In genomic region chr6:44263357-44264100, GRCh38 we compare ENCODE assay signal across 7 cellular contexts. TPM values are rescaled to one million over a fixed set of nuclear protein-coding genes. Genes with fewer than 3 reads are reported as not detected.
DNase-seq lines count a peak whose midpoint lies in the region; ATAC-seq and TF ChIP-seq lines count a peak whose summit lies in the region.

No MANE protein-coding gene starts in this region.

- CTCF ChIA-PET in OCI-LY7 (lab: Charles Lee; ENCODE audit: unreplicated experiment), result interaction anchor here (0.6 to 1.0 kb wide), 2 partner anchors 18 to 29 kb away, joined by 3 to 4 read pairs; no protein-coding TSS in a partner anchor
- CTCF ChIA-PET in A673 (lab: Charles Lee), result no interaction called here

- H3K36me3 ChIP-seq in OCI-LY7 (ENCODE audit: insufficient read depth, low read length) (peaks cover 47% of the 10 kb centered on the region), duodenal mucosa (ENCODE audit: control insufficient read depth in 1 of 2, insufficient read depth in 2 of 2, low read length in 2 of 2) (peaks cover 13 to 25% of the 10 kb centered on the region in 2 donors), A673 (ENCODE audit: insufficient read depth, low read length, poor library complexity, severe bottlenecking) (peaks cover 2% of the 10 kb centered on the region)

- no peak overlapping the region for H2AFZ ChIP-seq in OCI-LY7 (ENCODE audit: low read length)

- H3K4me3 ChIP-seq in OCI-LY7 (ENCODE audit: low read depth, low read length, poor library complexity, severe bottlenecking) (peak overlapping the region; percentile 86), duodenal mucosa (ENCODE audit: low read depth in 1 of 2, low read length in 2 of 2) (peak overlapping the region; percentile 90 to 96), A673 (ENCODE audit: low read depth, low read length, poor library complexity, severe bottlenecking) (no peak overlapping the region)

- TF ChIP-seq CTCF in OCI-LY7 (conservative IDR thresholded peaks at IDR 0.05; ENCODE audit: low read length) (no peak), nephron progenitor cell (IDR thresholded peaks at IDR 0.05) (no peak), A673 (conservative IDR thresholded peaks at IDR 0.05; ENCODE audit: low read depth, low read length) (no peak)

- H3K9ac ChIP-seq in duodenal mucosa (ENCODE audit: low read depth in 1 of 2, low read length in 2 of 2), result peak overlapping the region; percentile 92 to 97

- H3K36me3 Mint-ChIP-seq in nephron progenitor cell (ENCODE audit: low read depth), result peaks cover 7% of the 10 kb centered on the region

- peak overlapping the region; percentile 96 for H3K4me2 ChIP-seq in OCI-LY7 (ENCODE audit: low read length)

- no peaks in the 10 kb centered on the region for H3K9me3 Mint-ChIP-seq in nephron progenitor cell

- H3K27ac Mint-ChIP-seq in nephron progenitor cell, result no peak overlapping the region

- H3K27me3 ChIP-seq in duodenal mucosa (ENCODE audit: control insufficient read depth in 1 of 2, insufficient read depth in 2 of 2, low read length in 2 of 2) (peaks cover 2 to 4% of the 10 kb centered on the region in 2 donors), A673 (replicated peaks; ENCODE audit: insufficient read depth, low read depth, low read length, poor library complexity) (no peaks in the 10 kb centered on the region)

- no peaks in the 10 kb centered on the region for H4K20me1 ChIP-seq in OCI-LY7 (ENCODE audit: insufficient read depth, low read length)

- peak overlapping the region; percentile 92 for H3K4me3 Mint-ChIP-seq in nephron progenitor cell

- intact Hi-C loops in OCI-LY7 (cut with micrococcal nuclease; ENCODE audit: unreplicated experiment), result loop anchor here (1.0 to 2.0 kb wide), 2 partner anchors 17 to 39 kb away; no protein-coding TSS in a partner anchor
- intact Hi-C loops in A673 (cut with micrococcal nuclease; ENCODE audit: unreplicated experiment), result no loop called here

- ATAC-seq in GM18907 (IDR thresholded peaks at IDR 0.05; ENCODE audit: unreplicated experiment) (peak; percentile 16), GM18861 (IDR thresholded peaks at IDR 0.05; ENCODE audit: unreplicated experiment) (no peak)

- H3K79me2 ChIP-seq in OCI-LY7 (ENCODE audit: insufficient read depth, low read depth, low read length), result peaks cover 41% of the 10 kb centered on the region

- no peaks in the 10 kb centered on the region for H3K9me3 ChIP-seq in OCI-LY7 (ENCODE audit: low read length)
- H3K9me3 ChIP-seq in duodenal mucosa (ENCODE audit: control insufficient read depth in 1 of 2, low read length in 2 of 2), result no peaks in the 10 kb centered on the region
- H3K9me3 ChIP-seq in A673 (ENCODE audit: low read depth, low read length, poor library complexity, severe bottlenecking), result no peaks in the 10 kb centered on the region

- DNase-seq in OCI-LY7 (ENCODE audit: low spot score) (peak; percentile 40), nephron progenitor cell (peak; percentile 42), A673 (ENCODE audit: low spot score) (no peak), HCEC 1CT (no peak)

- BruUV-seq in OCI-LY7 (replicated peaks; lab: Mats Ljungman, UMichigan), result no TSS peak
- no TSS peak for BruUV-seq in A673 (replicated peaks; lab: Mats Ljungman, UMichigan)

- no peaks in the 10 kb centered on the region for H3K9me2 ChIP-seq in OCI-LY7 (ENCODE audit: insufficient read depth, low read length)

- H3K27ac ChIP-seq in OCI-LY7 (ENCODE audit: low read depth, low read length, poor library complexity, severe bottlenecking) (peak overlapping the region; percentile 85), duodenal mucosa (ENCODE audit: low read depth, low read length) (peak overlapping the region; percentile 33), A673 (ENCODE audit: low read depth, low read length, poor library complexity, severe bottlenecking) (no peak overlapping the region)

- POLR2A ChIA-PET in OCI-LY7 (lab: Charles Lee) (interaction anchor here (1.0 to 4.3 kb wide), 2 partner anchors 16 to 18 kb away, joined by 3 to 22 read pairs; partner anchors contain the start of gene HSP90AB1), A673 (lab: Charles Lee; ENCODE audit: low non-redundant PET) (no interaction called here)

- H3K27me3 Mint-ChIP-seq in nephron progenitor cell (ENCODE audit: low read depth, poor library complexity), result peaks cover 2% of the 10 kb centered on the region

- H3K4me1 ChIP-seq in OCI-LY7 (ENCODE audit: insufficient read depth, low read length, poor library complexity, severe bottlenecking) (peaks cover 58% of the 10 kb centered on the region), duodenal mucosa (ENCODE audit: control insufficient read depth in 1 of 2, insufficient read depth in 2 of 2, low read length in 2 of 2) (peaks cover 26 to 37% of the 10 kb centered on the region in 2 donors), A673 (ENCODE audit: insufficient read depth, low read length, poor library complexity, severe bottlenecking) (peaks cover 20% of the 10 kb centered on the region)

- H3K4me1 Mint-ChIP-seq in nephron progenitor cell, result peaks cover 63% of the 10 kb centered on the region

RNA-seq across cellular contexts. Expression of gene NFKBIE, which starts 1.8 kb away (rescaled TPM):
- total RNA-seq in OCI-LY7 (2014; rRNA removed; shearing (Covaris generic)), result 27.5 and 43.1 TPM in 2 replicates
- total RNA-seq in OCI-LY7 (2022) (22.4 and 24.8 TPM in 2 replicates), A673 (2021) (5.2 and 10.5 TPM in 2 replicates)

RNA-seq across cellular contexts. Expression of gene SLC35B2, which starts 6.2 kb away (rescaled TPM):
- 10.1 and 13.9 TPM in 2 replicates for total RNA-seq in OCI-LY7 (2014; rRNA removed; shearing (Covaris generic))
- total RNA-seq in OCI-LY7 (2022) (15.3 and 16.5 TPM in 2 replicates), A673 (2021) (45.8 and 52.0 TPM in 2 replicates)

RNA-seq across cellular contexts. Expression of gene TMEM151B, which starts 6.7 kb away (rescaled TPM):
- not detected in 2 replicates for total RNA-seq in OCI-LY7 (2014; rRNA removed; shearing (Covaris generic))
- total RNA-seq in OCI-LY7 (2022) (0.07 and 0.15 TPM in 2 replicates), A673 (2021) (8.7 and 9.9 TPM in 2 replicates)

RNA-seq across cellular contexts. Expression of gene HSP90AB1, which starts 16.6 kb away (rescaled TPM):
- total RNA-seq in OCI-LY7 (2014; rRNA removed; shearing (Covaris generic)), result 911 and 1,004 TPM in 2 replicates
- total RNA-seq in OCI-LY7 (2022) (1,055 and 1,282 TPM in 2 replicates), A673 (2021) (1,472 and 1,581 TPM in 2 replicates)

RNA-seq across cellular contexts. Expression of gene SLC29A1, which starts 40.1 kb away (rescaled TPM):
- total RNA-seq in OCI-LY7 (2014; rRNA removed; shearing (Covaris generic)), result 51.5 and 52.6 TPM in 2 replicates
- total RNA-seq in OCI-LY7 (2022) (54.1 and 64.6 TPM in 2 replicates), A673 (2021) (92.5 and 108 TPM in 2 replicates)

Comparison
In these comparisons a context has a peak if more than half of its experiments do, and no peak if none do; other contexts are left out.
1. DNase-seq: peak in OCI-LY7 (single experiment) and nephron progenitor cell (single experiment); none in A673 (single experiment) and HCEC 1CT (single experiment).